ENCODE assay signal across 28 cellular contexts in genomic region chr2:157319795-157320194, GRCh38. TPM values are rescaled to one million over a fixed set of nuclear protein-coding genes. Genes with fewer than 3 reads are reported as not detected.
"Had no signal": no experiment of that assay in that cellular context is flagged by ENCODE, and none has a peak within 500 bp of the region (broad histone marks: within the 10 kb centered on the region; RNA-seq: fewer than 3 reads in every experiment).

No MANE protein-coding gene starts in this region.

- ATAC-seq: activated CD8-positive, alpha-beta T cell treated with anti-CD3 and anti-CD28 coated beads for 36 hours had no signal

- DNase-seq: activated CD4-positive, alpha-beta T cell treated with anti-CD3 and anti-CD28 coated beads for 1 hour; activated CD4-positive, alpha-beta T cell treated with anti-CD3 and anti-CD28 coated beads for 48 hours; activated CD4-positive, alpha-beta T cell treated with anti-CD3 and anti-CD28 coated beads, Interleukin-2, amount 50 U/mL, for 4 hours; activated CD4-positive, CD25-positive, alpha-beta regulatory T cell; activated CD8-positive, alpha-beta T cell treated with anti-CD3 and anti-CD28 coated beads for 36 hours; activated effector memory CD4-positive, alpha-beta T cell treated with anti-CD3 and anti-CD28 coated beads, Interleukin-2, amount 50 U/mL, for 16 hours; activated naive CD4-positive, alpha-beta T cell; activated naive CD4-positive, alpha-beta T cell treated with anti-CD3 and anti-CD28 coated beads, Interleukin-2, amount 50 U/mL, for 16 hours; activated naive CD8-positive, alpha-beta T cell treated with anti-CD3 and anti-CD28 coated beads for 36 hours; activated T-cell treated with anti-CD3 and anti-CD28 coated beads, Interleukin-2, amount 50 U/mL, for 1 hour; activated T-cell treated with anti-CD3 and anti-CD28 coated beads, Interleukin-2, amount 50 U/mL, for 72 hours; Karpas-422; KBM-7; NCI-H1105; NCI-H1417 treated with DMSO at 0.1 percent for 48 hours; NCI-H1694; NCI-H1930; NCI-H345; NCI-H524 treated with DMSO at 0.1 percent for 48 hours; Right ventricle myocardium superior; SW 1271; T-helper 1 cell; T-helper 2 cell; T1000; WERI-Rb-1 had no signal

- H3K36me3 ChIP-seq: WERI-Rb-1 had no signal

- H3K27ac ChIP-seq: WERI-Rb-1 had no signal

RNA-seq across cellular contexts. Expression of gene ERMN, which starts 5.8 kb away (rescaled TPM):
- total RNA-seq: bronchial epithelial cell, MCF 10A, NCI-H460, Right ventricle myocardium superior had no signal
